Comparison of ENCODE assay signal across 26 cellular contexts in the genomic region with DNA sequence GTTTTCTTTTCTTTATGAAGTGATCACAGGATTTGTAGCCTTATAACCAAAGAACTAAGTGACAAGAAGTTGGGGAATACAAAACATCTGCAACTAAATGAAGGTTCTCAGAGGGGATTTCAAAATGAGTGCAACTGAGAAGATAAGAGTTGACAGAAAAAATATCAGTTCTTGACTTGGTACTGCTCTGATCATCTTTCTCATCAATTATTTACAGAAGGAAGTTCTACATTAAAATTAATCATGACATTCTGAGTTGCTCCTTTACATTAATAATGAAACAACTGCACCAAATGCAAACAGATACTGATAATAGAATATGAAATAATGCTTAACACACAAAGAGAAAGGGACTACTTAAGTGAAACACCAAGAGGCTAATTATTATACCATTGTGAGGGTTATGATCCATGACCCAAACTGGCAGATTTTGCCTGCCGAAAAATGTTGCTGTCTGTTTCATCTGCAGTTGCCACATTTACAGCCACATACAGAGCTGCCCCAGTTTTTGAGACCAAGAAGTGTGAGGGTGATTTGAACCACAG.
A peak's percentile ranks its signal among the peaks of the same experiment; 100 is the strongest.
DNase-seq lines count a peak whose midpoint lies in the region; ATAC-seq, FAIRE-seq and TF ChIP-seq lines count a peak whose summit lies in the region.
"Had no signal": no experiment of that assay in that cellular context is flagged by ENCODE, and none has a peak within 500 bp of the region (broad histone marks: within the 10 kb centered on the region; RNA-seq: fewer than 3 reads in every experiment).

No MANE protein-coding gene starts in this region.

- no peak for TF ChIP-seq EP300 in GM12878 (IDR thresholded peaks at IDR 0.05; ENCODE audit: borderline replicate concordance in 1 of 2, control insufficient read depth in 1 of 2, low read depth in 2 of 2, low read length in 2 of 2)

- no peak overlapping the region for H2AFZ ChIP-seq in GM12878 (ENCODE audit: control insufficient read depth, low read depth, low read length)
- H2AFZ ChIP-seq in OCI-LY7 (ENCODE audit: low read length): no peak overlapping the region

- H3K4me1 ChIP-seq in GM12878 (ENCODE audit: control insufficient read depth, insufficient read depth, low read length): no peaks in the 10 kb centered on the region
- peaks cover 6% of the 10 kb centered on the region for H3K4me1 ChIP-seq in OCI-LY7 (ENCODE audit: insufficient read depth, low read length, poor library complexity, severe bottlenecking)
- H3K4me1 ChIP-seq: esophagus muscularis mucosa, foreskin keratinocyte, stomach, tibial nerve had no signal

- DNase-seq in NCI-H1105 treated with DMSO at 0.1 percent for 48 hours (lab: John Stamatoyannopoulos, UW) (peak; percentile 36), NCI-H1105 (lab: John Stamatoyannopoulos, UW) (no peak), GM12878 (ENCODE audit: low read depth, low spot score) (peak; percentile 31), OCI-LY7 (ENCODE audit: low spot score) (no peak), medulla oblongata (ENCODE audit: extremely low spot score) (no peak)
- no peak for DNase-seq in effector CD4-positive, alpha-beta T cell
- DNase-seq: activated CD4-positive, alpha-beta T cell treated with anti-CD3 and anti-CD28 coated beads for 4 hours; activated gamma-delta T cell; caudate nucleus; cortex of kidney; foreskin keratinocyte; H9; heart right ventricle; kidney glomerular epithelial cell; mucosa of descending colon; NK-92 treated with Interleukin-12 subunit alpha and Interleukin-12 subunit beta, amount 100 ng/mL, for 24 hours; stomach had no signal

- no peak overlapping the region; the same call in 1 of the 2 replicates for H3K27ac ChIP-seq in GM12878 (ENCODE audit: control insufficient read depth, insufficient read depth)
- H3K27ac ChIP-seq in OCI-LY7 (ENCODE audit: low read depth, low read length, poor library complexity, severe bottlenecking): no peak overlapping the region
- H3K27ac ChIP-seq: 22Rv1, esophagus muscularis mucosa, foreskin keratinocyte, heart right ventricle, HL-60, stomach, tibial nerve had no signal

- H3K36me3 ChIP-seq in GM12878 (ENCODE audit: control insufficient read depth in 2 of 2, insufficient read depth in 2 of 2, low read length in 1 of 2) (no peaks in the 10 kb centered on the region), OCI-LY7 (ENCODE audit: insufficient read depth, low read length) (no peaks in the 10 kb centered on the region)
- H3K36me3 ChIP-seq: esophagus muscularis mucosa, heart right ventricle, stomach, tibial nerve had no signal

- SMC1A ChIA-PET in GM12878 (lab: Charles Lee; ENCODE audit: uncharacterized antibody, unreplicated experiment): interaction anchor here (0.7 to 1.2 kb wide), 4 partner anchors 9 to 87 kb away, joined by 3 read pairs; no protein-coding TSS in a partner anchor

- TF ChIP-seq POLR2A in GM12878 (IDR thresholded peaks at IDR 0.05; ENCODE audit: low read depth, low read length): no peak

- WGBS in GM12878 (ENCODE audit: insufficient coverage, insufficient replicate concordance, low lambda C conversion rate, missing lambda C conversion rate): 39% methylated on average over 1 of the region's 1 CpG

- intact Hi-C loops in GM12878 (cut with micrococcal nuclease; ENCODE audit: unreplicated experiment): no loop called here
- intact Hi-C loops in OCI-LY7 (cut with micrococcal nuclease; ENCODE audit: unreplicated experiment): no loop called here

- BruUV-seq in GM12878 (replicated peaks; lab: Mats Ljungman, UMichigan) (no TSS peak), OCI-LY7 (replicated peaks; lab: Mats Ljungman, UMichigan) (no TSS peak)

- H3K4me3 ChIP-seq in GM12878 (no peak overlapping the region), OCI-LY7 (ENCODE audit: low read depth, low read length, poor library complexity, severe bottlenecking) (no peak overlapping the region)
- H3K4me3 ChIP-seq: esophagus muscularis mucosa, heart right ventricle, lung, mucosa of descending colon, stomach, tibial nerve had no signal

- H3K9ac ChIP-seq in GM12878 (ENCODE audit: control insufficient read depth, insufficient read depth, low read length): no peak overlapping the region

- RAD21 ChIA-PET in GM12878 (lab: Charles Lee; ENCODE audit: unreplicated experiment): interaction anchor here (2.0 kb wide), 1 partner anchor 9 kb away, joined by 7 read pairs; no protein-coding TSS in a partner anchor

- ATAC-seq in GM21786 (IDR thresholded peaks at IDR 0.05; ENCODE audit: unreplicated experiment): peak; percentile 68
- peak; percentile 77 for ATAC-seq in HG03354 (IDR thresholded peaks at IDR 0.05; ENCODE audit: poor library complexity, severe bottlenecking, unreplicated experiment)
- ATAC-seq in GM12878: peak; percentile 72
- ATAC-seq: foreskin keratinocyte; heart right ventricle; mucosa of descending colon; natural killer cell treated with Interleukin-12 subunit alpha and Interleukin-12 subunit beta and Interleukin-15 and Interleukin-18, amount 100 ng/mL, for 72 hours had no signal

- CTCF ChIA-PET in GM12878 (lab: Yijun Ruan, JAX) (interaction anchor here (1.4 kb wide), 1 partner anchor 10 kb away, joined by 4 read pairs; no protein-coding TSS in a partner anchor), OCI-LY7 (lab: Charles Lee; ENCODE audit: unreplicated experiment) (no interaction called here)

- no peak for TF ChIP-seq RAD21 in GM12878 (IDR thresholded peaks at IDR 0.05; ENCODE audit: insufficient read depth, low read depth, low read length)

- TF ChIP-seq CTCF in GM12878 (IDR thresholded peaks at IDR 0.05 in 2 of 3, conservative IDR thresholded peaks at IDR 0.05 in 1 of 3; ENCODE audit: control insufficient read depth in 2 of 3, extremely low read depth in 1 of 3, insufficient read depth in 1 of 3, low read depth in 3 of 3, low read length in 3 of 3): no peak
- no peak for TF ChIP-seq CTCF in OCI-LY7 (conservative IDR thresholded peaks at IDR 0.05; ENCODE audit: low read length)

- H3K79me2 ChIP-seq in GM12878 (ENCODE audit: control insufficient read depth, insufficient read depth, low read length) (no peaks in the 10 kb centered on the region), OCI-LY7 (ENCODE audit: insufficient read depth, low read depth, low read length) (no peaks in the 10 kb centered on the region)

- H3K27me3 ChIP-seq in GM12878 (replicated peaks in 1 of 2; ENCODE audit: control insufficient read depth in 2 of 2, insufficient read depth in 2 of 2, low read length in 1 of 2): no peaks in the 10 kb centered on the region
- H3K27me3 ChIP-seq: esophagus muscularis mucosa, foreskin keratinocyte, heart right ventricle, stomach, tibial nerve had no signal

- POLR2A ChIA-PET in GM12878 (lab: Charles Lee): no interaction called here
- POLR2A ChIA-PET in OCI-LY7 (lab: Charles Lee): no interaction called here

- H3K4me2 ChIP-seq in GM12878 (ENCODE audit: control insufficient read depth, insufficient read depth): no peak overlapping the region
- H3K4me2 ChIP-seq in OCI-LY7 (ENCODE audit: low read length): no peak overlapping the region

- H3K9me3 ChIP-seq in GM12878 (replicated peaks; ENCODE audit: control insufficient read depth, insufficient read depth, low read length) (no peaks in the 10 kb centered on the region), OCI-LY7 (ENCODE audit: low read length) (no peaks in the 10 kb centered on the region)
- H3K9me3 ChIP-seq: esophagus muscularis mucosa, heart right ventricle, tibial nerve had no signal

- no peaks in the 10 kb centered on the region for H3K9me2 ChIP-seq in OCI-LY7 (ENCODE audit: insufficient read depth, low read length)

- no peak for FAIRE-seq in GM12878 (lab: Jason Lieb, UNC)
- FAIRE-seq: GM12891 had no signal

- H4K20me1 ChIP-seq in GM12878 (ENCODE audit: control insufficient read depth, insufficient read depth) (no peaks in the 10 kb centered on the region), OCI-LY7 (ENCODE audit: insufficient read depth, low read length) (no peaks in the 10 kb centered on the region)

- in situ Hi-C loops in GM12878 (cut with MboI): no loop called here

TF ChIP-seq in GM12878, 131 proteins besides CTCF, POLR2A, EP300 and RAD21:
- TF ChIP-seq IKZF1 (conservative IDR thresholded peaks at IDR 0.05) (0 out of 2 replicates have a peak, but pooled peaks have one; percentile 17), NR2F1 (conservative IDR thresholded peaks at IDR 0.05) (peak; percentile 30; the same call in 1 of the 2 replicates), ZNF217 (IDR thresholded peaks at IDR 0.05) (peak; percentile 31; the same call in 1 of the 2 replicates), MXI1 (IDR thresholded peaks at IDR 0.05; ENCODE audit: low read depth, low read length) (no peak), ATF7 (IDR thresholded peaks at IDR 0.05; ENCODE audit: low read depth) (peak; percentile 20; the same call in 1 of the 2 replicates), MTA2 (IDR thresholded peaks at IDR 0.05; ENCODE audit: low read depth) (peak; percentile 43; the same call in 1 of the 2 replicates)
- TF ChIP-seq, protein P1, sequence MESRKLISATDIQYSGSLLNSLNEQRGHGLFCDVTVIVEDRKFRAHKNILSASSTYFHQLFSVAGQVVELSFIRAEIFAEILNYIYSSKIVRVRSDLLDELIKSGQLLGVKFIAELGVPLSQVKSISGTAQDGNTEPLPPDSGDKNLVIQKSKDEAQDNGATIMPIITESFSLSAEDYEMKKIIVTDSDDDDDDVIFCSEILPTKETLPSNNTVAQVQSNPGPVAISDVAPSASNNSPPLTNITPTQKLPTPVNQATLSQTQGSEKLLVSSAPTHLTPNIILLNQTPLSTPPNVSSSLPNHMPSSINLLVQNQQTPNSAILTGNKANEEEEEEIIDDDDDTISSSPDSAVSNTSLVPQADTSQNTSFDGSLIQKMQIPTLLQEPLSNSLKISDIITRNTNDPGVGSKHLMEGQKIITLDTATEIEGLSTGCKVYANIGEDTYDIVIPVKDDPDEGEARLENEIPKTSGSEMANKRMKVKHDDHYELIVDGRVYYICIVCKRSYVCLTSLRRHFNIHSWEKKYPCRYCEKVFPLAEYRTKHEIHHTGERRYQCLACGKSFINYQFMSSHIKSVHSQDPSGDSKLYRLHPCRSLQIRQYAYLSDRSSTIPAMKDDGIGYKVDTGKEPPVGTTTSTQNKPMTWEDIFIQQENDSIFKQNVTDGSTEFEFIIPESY (IDR thresholded peaks at IDR 0.05): no peak
TF ChIP-seq in GM12878: peak in this region for 5.

Comparison
In these comparisons a context has a peak if more than half of its experiments do, and no peak if none do; other contexts are left out.
1. DNase-seq: peak in NCI-H1105 treated with DMSO at 0.1 percent for 48 hours (single experiment) and GM12878 (single experiment); none in NCI-H1105 (single experiment), OCI-LY7 (single experiment), effector CD4-positive, alpha-beta T cell (single experiment) and medulla oblongata (single experiment).
2. Peak in every context shown above with its lines, with median percentiles within 50 percentile points of each other: ATAC-seq.